18 cellular contexts compared by ENCODE assay signal in the genomic region with DNA sequence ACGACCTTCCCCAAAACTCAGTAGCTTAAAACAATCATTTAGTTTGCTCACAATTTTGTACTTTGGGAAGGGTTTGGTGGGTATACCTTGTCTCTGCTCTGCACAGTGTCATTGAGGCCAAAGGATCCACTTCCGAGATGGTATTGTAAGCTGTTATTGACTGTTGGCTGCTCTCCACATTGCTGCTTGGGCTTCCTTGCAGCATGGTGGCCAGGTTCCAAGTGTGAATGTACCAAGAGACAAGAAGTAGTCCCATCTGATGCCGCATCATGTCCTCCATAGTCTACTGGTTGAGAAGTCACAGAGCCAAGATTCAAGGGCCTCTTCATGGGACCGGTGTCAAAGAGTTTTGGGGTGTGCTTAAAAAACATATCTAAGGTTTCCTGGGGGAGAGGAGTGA.
DNase-seq lines count a peak whose midpoint lies in the region; ATAC-seq and TF ChIP-seq lines count a peak whose summit lies in the region.
"Had no signal": no experiment of that assay in that cellular context is flagged by ENCODE, and none has a peak within 500 bp of the region (broad histone marks: within the 10 kb centered on the region; RNA-seq: fewer than 3 reads in every experiment).

No MANE protein-coding gene starts in this region.

- intact Hi-C loops in CD8-positive, alpha-beta T cell (cut with DNase I, micrococcal nuclease): loop anchor here in 1 of 2 experiments (10.0 kb wide), 1 partner anchor 328 kb away; no protein-coding TSS in a partner anchor
- intact Hi-C loops in naive thymus-derived CD4-positive, alpha-beta T cell (cut with micrococcal nuclease): loop anchor here (5.0 kb wide), 6 partner anchors 266 to 1616 kb away; partner anchors contain the start of genes RFTN1 (in 1 of the 2) and TBC1D5 (in 1 of the 2)

- H3K36me3 ChIP-seq in CD8-positive, alpha-beta T cell (ENCODE audit: insufficient read depth, low read length): no peaks in the 10 kb centered on the region
- peaks cover 0 to 5% (median 0%) of the 10 kb centered on the region in 3 experiments for H3K36me3 ChIP-seq in naive thymus-derived CD4-positive, alpha-beta T cell (ENCODE audit: control insufficient read depth in 2 of 3, insufficient read depth in 3 of 3, low read length in 3 of 3)
- H3K36me3 ChIP-seq: MG63 had no signal

- DNase-seq in activated effector memory CD4-positive, alpha-beta T cell treated with anti-CD3 and anti-CD28 coated beads, Interleukin-2, amount 50 U/mL, for 16 hours: peak; percentile 45
- DNase-seq in activated effector memory CD4-positive, alpha-beta T cell treated with Interleukin-2 at 50 U/mL for 16 hours: no peak
- no peak for DNase-seq in CD8-positive, alpha-beta T cell
- DNase-seq in T-helper 17 cell: no peak
- no peak for DNase-seq in naive thymus-derived CD4-positive, alpha-beta T cell
- DNase-seq: CD8-positive, alpha-beta memory T cell; GDM1; MG63; NCI-H1417; NCI-H1694 treated with DMSO at 0.1 percent for 48 hours; NCI-H2081 treated with DMSO at 0.1 percent for 48 hours; NCI-H2171 treated with DMSO at 0.1 percent for 48 hours; NCI-H524 treated with DMSO at 0.1 percent for 48 hours; NCI-H82; Peyer's patch had no signal

- H3K36me3 Mint-ChIP-seq in CD8-positive, alpha-beta T cell: peaks cover 33% of the 10 kb centered on the region
- peaks cover 8% of the 10 kb centered on the region for H3K36me3 Mint-ChIP-seq in T-helper 17 cell (ENCODE audit: low read depth)
- H3K36me3 Mint-ChIP-seq in naive thymus-derived CD4-positive, alpha-beta T cell: peaks cover 13 to 63% (median 36%) of the 10 kb centered on the region in 5 donors

- POLR2A ChIA-PET in CD8-positive, alpha-beta T cell (lab: Charles Lee): no interaction called here
- POLR2A ChIA-PET in naive thymus-derived CD4-positive, alpha-beta T cell (lab: Charles Lee): no interaction called here

- peak overlapping the region; percentile 13 for H3K4me3 Mint-ChIP-seq in CD8-positive, alpha-beta T cell
- no peak overlapping the region for H3K4me3 Mint-ChIP-seq in T-helper 17 cell
- peak overlapping the region in 3 of 10 donors; percentile 8 to 72 (median 12) for H3K4me3 Mint-ChIP-seq in naive thymus-derived CD4-positive, alpha-beta T cell

- H3K4me1 Mint-ChIP-seq in CD8-positive, alpha-beta T cell (ENCODE audit: low read depth): peaks cover 45% of the 10 kb centered on the region
- H3K4me1 Mint-ChIP-seq in T-helper 17 cell: peaks cover 26% of the 10 kb centered on the region
- H3K4me1 Mint-ChIP-seq in naive thymus-derived CD4-positive, alpha-beta T cell: peaks cover 15 to 59% (median 28%) of the 10 kb centered on the region in 7 donors

- no peak overlapping the region for H3K27ac Mint-ChIP-seq in CD8-positive, alpha-beta T cell
- peak overlapping the region; percentile 76 for H3K27ac Mint-ChIP-seq in T-helper 17 cell
- H3K27ac Mint-ChIP-seq in naive thymus-derived CD4-positive, alpha-beta T cell: peak overlapping the region in 6 of 9 donors; percentile 51 to 90 (median 63)

- ATAC-seq in CD8-positive, alpha-beta T cell: no peak
- ATAC-seq in T-helper 17 cell: no peak
- no peak for ATAC-seq in naive thymus-derived CD4-positive, alpha-beta T cell
- no peak for ATAC-seq in GM21423 (IDR thresholded peaks at IDR 0.05; ENCODE audit: unreplicated experiment)
- ATAC-seq in HG03432 (IDR thresholded peaks at IDR 0.05; ENCODE audit: unreplicated experiment): no peak
- ATAC-seq in GM21717 (IDR thresholded peaks at IDR 0.05; ENCODE audit: unreplicated experiment): no peak

- H3K9me3 ChIP-seq in CD8-positive, alpha-beta T cell (ENCODE audit: low read length): no peaks in the 10 kb centered on the region
- H3K9me3 ChIP-seq in T-helper 17 cell (ENCODE audit: control insufficient read depth, low read length, poor library complexity, severe bottlenecking): no peaks in the 10 kb centered on the region
- H3K9me3 ChIP-seq in naive thymus-derived CD4-positive, alpha-beta T cell (ENCODE audit: control insufficient read depth in 2 of 3, low read length in 3 of 3): peaks cover 0 to 6% (median 0%) of the 10 kb centered on the region in 3 experiments
- H3K9me3 ChIP-seq: MG63 had no signal

- CTCF ChIA-PET in CD8-positive, alpha-beta T cell (lab: Charles Lee): no interaction called here
- CTCF ChIA-PET in naive thymus-derived CD4-positive, alpha-beta T cell (lab: Charles Lee): interaction anchor here (1.0 kb wide), 1 partner anchor 32 kb away, joined by 4 read pairs; no protein-coding TSS in a partner anchor

- H3K27me3 ChIP-seq in CD8-positive, alpha-beta T cell (ENCODE audit: insufficient read depth, low read length): no peaks in the 10 kb centered on the region
- H3K27me3 ChIP-seq in naive thymus-derived CD4-positive, alpha-beta T cell (ENCODE audit: control insufficient read depth in 2 of 2, insufficient read depth in 2 of 2, low read length in 2 of 2): no peaks in the 10 kb centered on the region
- H3K27me3 ChIP-seq: MG63, Peyer's patch had no signal

- H3K4me1 ChIP-seq in CD8-positive, alpha-beta T cell (ENCODE audit: insufficient read depth, low read length): peaks cover 27% of the 10 kb centered on the region
- H3K4me1 ChIP-seq in naive thymus-derived CD4-positive, alpha-beta T cell (ENCODE audit: control insufficient read depth in 2 of 2, insufficient read depth in 2 of 2, low read length in 2 of 2): peaks cover 18 to 33% of the 10 kb centered on the region in 2 donors
- H3K4me1 ChIP-seq: Peyer's patch had no signal

- no peak for TF ChIP-seq CTCF in CD8-positive, alpha-beta T cell (IDR thresholded peaks at IDR 0.05)

- no peak overlapping the region for H3K27ac ChIP-seq in CD8-positive, alpha-beta T cell (ENCODE audit: low read depth, low read length)
- H3K27ac ChIP-seq in naive thymus-derived CD4-positive, alpha-beta T cell (ENCODE audit: low read depth, low read length): no peak overlapping the region

- H3K27me3 Mint-ChIP-seq in CD8-positive, alpha-beta T cell (ENCODE audit: low read depth): no peaks in the 10 kb centered on the region
- no peaks in the 10 kb centered on the region for H3K27me3 Mint-ChIP-seq in T-helper 17 cell
- H3K27me3 Mint-ChIP-seq in naive thymus-derived CD4-positive, alpha-beta T cell: peaks cover 0 to 4% (median 0%) of the 10 kb centered on the region in 5 donors
- H3K27me3 Mint-ChIP-seq: CD8-positive, alpha-beta memory T cell had no signal

- H3K4me3 ChIP-seq in CD8-positive, alpha-beta T cell (ENCODE audit: low read depth, low read length): no peak overlapping the region
- H3K4me3 ChIP-seq in naive thymus-derived CD4-positive, alpha-beta T cell (ENCODE audit: low read length): no peak overlapping the region
- H3K4me3 ChIP-seq: MG63, Peyer's patch had no signal

- H3K9me3 Mint-ChIP-seq in CD8-positive, alpha-beta T cell: peaks cover 3% of the 10 kb centered on the region
- peaks cover 0 to 19% (median 6%) of the 10 kb centered on the region in 11 donors for H3K9me3 Mint-ChIP-seq in naive thymus-derived CD4-positive, alpha-beta T cell
